Comparison of ENCODE assay signal across 20 cellular contexts in genomic region chr2:193778293-193778692, GRCh38.
A peak's percentile ranks its signal among the peaks of the same experiment; 100 is the strongest.
DNase-seq lines count a peak whose midpoint lies in the region; ATAC-seq, FAIRE-seq and TF ChIP-seq lines count a peak whose summit lies in the region.
"Had no signal": no experiment of that assay in that cellular context is flagged by ENCODE, and none has a peak within 500 bp of the region (broad histone marks: within the 10 kb centered on the region; RNA-seq: fewer than 3 reads in every experiment).

No MANE protein-coding gene starts in this region.

- ATAC-seq in pancreas (no peak), HG03457 (IDR thresholded peaks at IDR 0.05; ENCODE audit: unreplicated experiment) (no peak), HG03135 (IDR thresholded peaks at IDR 0.05; ENCODE audit: unreplicated experiment) (no peak)
- ATAC-seq: GM12878, HCT116 had no signal

- H3K4me1 ChIP-seq in pancreas, result no peaks in the 10 kb centered on the region
- H3K4me1 ChIP-seq: Caco-2 had no signal

- no peak for TF ChIP-seq CTCF in pancreas (IDR thresholded peaks at IDR 0.05)

- no peak overlapping the region for H3K4me3 ChIP-seq in pancreas
- H3K4me3 ChIP-seq: GM12878, GM23248 had no signal

- DNase-seq in pancreas, result no peak
- no peak for DNase-seq in hypothalamus (lab: John Stamatoyannopoulos, UW)
- DNase-seq in mesenteric fat pad (ENCODE audit: low spot score), result no peak
- DNase-seq: 8988T; C1 segment of cervical spinal cord; Caco-2; CD4-positive, alpha-beta memory T cell; DMS153; DND-41; GDM1; GM23248; H9 had no signal

- H3K27me3 ChIP-seq in pancreas, result no peaks in the 10 kb centered on the region

- intact Hi-C loops in pancreas (cut with DNase I), result no loop called here

- no peaks in the 10 kb centered on the region for H3K9me3 ChIP-seq in pancreas
- H3K9me3 ChIP-seq: Caco-2 had no signal

- 72 to 85% methylated on average over 4 of the region's 4 CpGs for WGBS in pancreas, 2 donors

- FAIRE-seq in G401.6 (lab: Jason Lieb, UNC) (peak; percentile 82), TTC549 (lab: Jason Lieb, UNC) (peak; percentile 74), endometrium (lab: Jason Lieb, UNC) (peak; percentile 93), pancreas (lab: Jason Lieb, UNC) (peak; percentile 61)
- FAIRE-seq: GM12878, GM19239 had no signal

- H3K36me3 ChIP-seq in pancreas, result no peaks in the 10 kb centered on the region

- H3K27ac ChIP-seq in pancreas, result no peak overlapping the region
- H3K27ac ChIP-seq: GM23248 had no signal
